13 cellular contexts compared by ENCODE assay signal in genomic region chr4:34850983-34851382, GRCh38.
"Had no signal": no experiment of that assay in that cellular context is flagged by ENCODE, and none has a peak within 500 bp of the region (broad histone marks: within the 10 kb centered on the region; RNA-seq: fewer than 3 reads in every experiment).

No MANE protein-coding gene starts in this region.

- H3K9me3 Mint-ChIP-seq: nephron progenitor cell had no signal

- H3K4me3 Mint-ChIP-seq: endodermal cell, nephron progenitor cell had no signal

- DNase-seq: activated naive CD4-positive, alpha-beta T cell treated with anti-CD3 and anti-CD28 coated beads, Interleukin-2, amount 50 U/mL, for 16 hours; activated T-cell treated with anti-CD3 and anti-CD28 coated beads, Interleukin-2, amount 50 U/mL, for 1 hour; adrenal gland; brain microvascular endothelial cell; dermis blood vessel endothelial cell; endodermal cell; heart right ventricle; kidney; left ventricle myocardium inferior; nephron progenitor cell; stimulated activated CD4-positive, alpha-beta T cell treated with anti-CD3 and anti-CD28 coated beads, Interleukin-15, amount 100 ng/mL, for 24 hours; stimulated activated CD4-positive, alpha-beta T cell treated with anti-CD3 and anti-CD28 coated beads, Interleukin-4, amount 100 ng/mL, for 24 hours; tibial artery had no signal

- H3K4me1 ChIP-seq: adrenal gland, heart right ventricle, left ventricle myocardium inferior, tibial artery had no signal

- H3K4me3 ChIP-seq: adrenal gland, heart right ventricle, left ventricle myocardium inferior, tibial artery had no signal

- H3K4me1 Mint-ChIP-seq: nephron progenitor cell had no signal

- H3K27ac Mint-ChIP-seq: endodermal cell, nephron progenitor cell had no signal

- H3K36me3 ChIP-seq: adrenal gland, brain microvascular endothelial cell, heart right ventricle, left ventricle myocardium inferior, tibial artery had no signal

- H3K9me3 ChIP-seq: adrenal gland, left ventricle myocardium inferior, tibial artery had no signal

- H3K27me3 ChIP-seq: adrenal gland, brain microvascular endothelial cell, heart right ventricle, tibial artery had no signal

- H3K27ac ChIP-seq: adrenal gland, brain microvascular endothelial cell, heart right ventricle, left ventricle myocardium inferior, tibial artery had no signal
